9 cellular contexts compared by ENCODE assay signal in the genomic region with DNA sequence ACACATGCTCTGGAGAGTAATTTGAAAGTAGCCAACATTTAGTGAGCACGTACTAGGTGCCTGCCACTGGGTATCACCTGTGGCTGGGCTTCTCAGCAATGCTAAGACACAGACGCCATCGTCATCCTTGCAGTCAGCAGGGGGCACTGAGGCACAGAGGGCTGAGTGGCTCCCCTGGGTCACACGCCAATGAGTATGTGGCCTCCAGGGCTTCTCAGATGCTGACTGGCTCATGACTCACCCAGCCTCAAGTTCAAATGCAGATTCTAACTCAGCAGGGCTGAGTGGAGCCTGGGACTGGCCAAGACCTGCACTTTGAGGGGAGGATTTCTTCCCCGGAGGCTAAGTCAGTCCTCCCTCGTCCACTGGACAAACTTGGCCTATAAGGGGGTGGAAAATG.
A peak's percentile ranks its signal among the peaks of the same experiment; 100 is the strongest.
DNase-seq lines count a peak whose midpoint lies in the region; ATAC-seq and TF ChIP-seq lines count a peak whose summit lies in the region.
"Had no signal": no experiment of that assay in that cellular context is flagged by ENCODE, and none has a peak within 500 bp of the region (broad histone marks: within the 10 kb centered on the region; RNA-seq: fewer than 3 reads in every experiment).

No MANE protein-coding gene starts in this region.

- no peaks in the 10 kb centered on the region for H3K9me2 ChIP-seq in PC-3 (replicated peaks; ENCODE audit: low read length)

- peaks cover 7% of the 10 kb centered on the region for H3K36me3 Mint-ChIP-seq in T-helper 17 cell (ENCODE audit: low read depth)

- POLR2A ChIA-PET in PC-3 (lab: Charles Lee; ENCODE audit: unreplicated experiment) = no interaction called here

- H3K4me3 ChIP-seq in GM06990 (replicated peaks; ENCODE audit: low read depth, low read length) = no peak overlapping the region
- H3K4me3 ChIP-seq in PC-3 (ENCODE audit: low read length) = no peak overlapping the region
- H3K4me3 ChIP-seq in mammary epithelial cell (replicated peaks in 1 of 3; ENCODE audit: insufficient read depth in 1 of 3, low read depth in 2 of 3, low read length in 3 of 3) = no peak overlapping the region
- H3K4me3 ChIP-seq in smooth muscle cell = no peak overlapping the region
- H3K4me3 ChIP-seq: breast epithelium had no signal

- peak overlapping the region; percentile 44 for H3K4me2 ChIP-seq in PC-3 (ENCODE audit: low read length)
- H3K4me2 ChIP-seq in mammary epithelial cell (ENCODE audit: insufficient read depth, low read depth, low read length) = peak overlapping the region; percentile 5
- H3K4me2 ChIP-seq in smooth muscle cell = no peak overlapping the region

- H3K27me3 ChIP-seq in GM06990 (replicated peaks; ENCODE audit: control insufficient read depth, insufficient read depth, low read length) (no peaks in the 10 kb centered on the region), PC-3 (ENCODE audit: low read length) (0 out of 2 replicates have a peak, but pooled peaks cover 4% of the 10 kb centered on the region), mammary epithelial cell (ENCODE audit: insufficient read depth, low read length) (no peaks in the 10 kb centered on the region), smooth muscle cell (ENCODE audit: low read depth) (peaks cover 33% of the 10 kb centered on the region)

- dilution Hi-C loops in mammary epithelial cell (cut with HindIII; ENCODE audit: low sequenced_read_pairs) = no loop called here

- H4K20me1 ChIP-seq in PC-3 (ENCODE audit: low read length) = no peaks in the 10 kb centered on the region
- no peaks in the 10 kb centered on the region for H4K20me1 ChIP-seq in mammary epithelial cell (ENCODE audit: insufficient read depth, low read length)
- no peaks in the 10 kb centered on the region for H4K20me1 ChIP-seq in smooth muscle cell (ENCODE audit: low read depth)

- no peaks in the 10 kb centered on the region for H3K36me3 ChIP-seq in GM06990 (ENCODE audit: control insufficient read depth, insufficient read depth, low read length)
- no peaks in the 10 kb centered on the region for H3K36me3 ChIP-seq in PC-3 (ENCODE audit: low read depth, low read length)
- no peaks in the 10 kb centered on the region for H3K36me3 ChIP-seq in mammary epithelial cell (ENCODE audit: insufficient read depth, low read length)
- no peaks in the 10 kb centered on the region for H3K36me3 ChIP-seq in smooth muscle cell (ENCODE audit: low read depth)
- H3K36me3 ChIP-seq: breast epithelium had no signal

- 31% methylated on average over 6 of the region's 6 CpGs for WGBS in mammary epithelial cell (ENCODE audit: low coverage, missing lambda C conversion rate)
- WGBS in smooth muscle cell (ENCODE audit: low lambda C conversion rate) = 18% methylated on average over 6 of the region's 6 CpGs

- BruUV-seq in PC-3 (replicated peaks; lab: Mats Ljungman, UMichigan) (no TSS peak), mammary epithelial cell (replicated peaks; lab: Mats Ljungman, UMichigan) (no TSS peak)

- no peaks in the 10 kb centered on the region for H3K9me3 ChIP-seq in PC-3 (ENCODE audit: low read length)
- H3K9me3 ChIP-seq in mammary epithelial cell (replicated peaks; ENCODE audit: insufficient read depth, low read length) = no peaks in the 10 kb centered on the region
- H3K9me3 ChIP-seq in smooth muscle cell (replicated peaks; ENCODE audit: low read depth) = no peaks in the 10 kb centered on the region
- H3K9me3 ChIP-seq in T-helper 17 cell (ENCODE audit: control insufficient read depth, low read length, poor library complexity, severe bottlenecking) = no peaks in the 10 kb centered on the region
- H3K9me3 ChIP-seq: breast epithelium had no signal

- CTCF ChIA-PET in PC-3 (lab: Charles Lee) (interaction anchor here (0.5 kb wide), 1 partner anchor 343 kb away, joined by 7 read pairs; no protein-coding TSS in a partner anchor), mammary epithelial cell (lab: Charles Lee; ENCODE audit: low non-redundant PET) (no interaction called here)

- intact Hi-C loops in PC-3 (cut with micrococcal nuclease) (loop anchor here (1.0 kb wide), 2 partner anchors 96 to 100 kb away; no protein-coding TSS in a partner anchor), mammary epithelial cell (cut with micrococcal nuclease) (loop anchor here (1.0 kb wide), 1 partner anchor 97 kb away; no protein-coding TSS in a partner anchor)

- DNase-seq in GM06990 (ENCODE audit: extremely low read depth, insufficient read length) (no peak), PC-3 (peak; percentile 99), mammary epithelial cell (peak; percentile 98), smooth muscle cell (lab: John Stamatoyannopoulos, UW; ENCODE audit: unreplicated experiment) (no peak), GM19238 (ENCODE audit: insufficient read length, low spot score) (no peak), T-helper 17 cell (no peak), medulla oblongata (ENCODE audit: extremely low spot score) (no peak)

- peak overlapping the region; percentile 20; the same call in 1 of the 2 replicates for H3K9ac ChIP-seq in PC-3 (ENCODE audit: low read length)
- no peak overlapping the region for H3K9ac ChIP-seq in mammary epithelial cell (ENCODE audit: insufficient read depth, low read length)
- no peak overlapping the region for H3K9ac ChIP-seq in smooth muscle cell (ENCODE audit: low read depth)

- peaks cover 11% of the 10 kb centered on the region for H3K4me1 ChIP-seq in PC-3 (ENCODE audit: insufficient read depth, low read length)
- peaks cover 9% of the 10 kb centered on the region for H3K4me1 ChIP-seq in mammary epithelial cell (ENCODE audit: insufficient read depth, low read length)
- H3K4me1 ChIP-seq in smooth muscle cell (ENCODE audit: low read depth) = peaks cover 5% of the 10 kb centered on the region
- H3K4me1 ChIP-seq: breast epithelium had no signal

- H3K4me1 Mint-ChIP-seq in T-helper 17 cell = peaks cover 3% of the 10 kb centered on the region

- H3K27ac ChIP-seq in PC-3 (ENCODE audit: low read length) = peak overlapping the region; percentile 33
- no peak overlapping the region for H3K27ac ChIP-seq in mammary epithelial cell (ENCODE audit: insufficient read depth, low read depth, low read length)
- H3K27ac ChIP-seq in smooth muscle cell (ENCODE audit: low read depth) = peak overlapping the region; percentile 42
- H3K27ac ChIP-seq: breast epithelium had no signal

- H3K27ac Mint-ChIP-seq in T-helper 17 cell = no peak overlapping the region

- ATAC-seq in PC-3 (peak; percentile 100), GM18511 (IDR thresholded peaks at IDR 0.05; ENCODE audit: unreplicated experiment) (no peak), T-helper 17 cell (no peak)

- H3K4me3 Mint-ChIP-seq in T-helper 17 cell = no peak overlapping the region

- H3K27me3 Mint-ChIP-seq in T-helper 17 cell = peaks cover 54% of the 10 kb centered on the region

- H3K79me2 ChIP-seq in PC-3 (ENCODE audit: low read length) (no peaks in the 10 kb centered on the region), mammary epithelial cell (ENCODE audit: insufficient read depth, low read length) (no peaks in the 10 kb centered on the region), smooth muscle cell (ENCODE audit: low read depth) (no peaks in the 10 kb centered on the region)

- 0 out of 2 replicates have a peak overlapping the region, but pooled peaks have one; percentile 39 for H2AFZ ChIP-seq in PC-3 (ENCODE audit: low read length)
- no peak overlapping the region for H2AFZ ChIP-seq in mammary epithelial cell (ENCODE audit: low read depth, low read length)
- no peak overlapping the region for H2AFZ ChIP-seq in smooth muscle cell (ENCODE audit: low read depth)

- in situ Hi-C loops in mammary epithelial cell (cut with MboI; ENCODE audit: low sequenced_read_pairs in 2 of 2) = loop anchor here (25.0 kb wide), 1 partner anchor 241 kb away; no protein-coding TSS in a partner anchor

- TF ChIP-seq CTCF in GM06990 (IDR thresholded peaks at IDR 0.05; ENCODE audit: insufficient read depth, low read length, poor library complexity, severe bottlenecking) (peak; percentile 27), PC-3 (conservative IDR thresholded peaks at IDR 0.05; ENCODE audit: low read depth, low read length) (peak; percentile 85), mammary epithelial cell (conservative IDR thresholded peaks at IDR 0.05 in 1 of 2, IDR thresholded peaks at IDR 0.05 in 1 of 2; ENCODE audit: extremely low read depth in 1 of 2, insufficient read depth in 1 of 2, low read depth in 1 of 2, low read length in 2 of 2) (peak; percentile 33 to 60), smooth muscle cell (IDR thresholded peaks at IDR 0.05; ENCODE audit: borderline replicate concordance, insufficient read depth, poor library complexity, severe bottlenecking) (peak; percentile 21)

- no peaks in the 10 kb centered on the region for H3F3A ChIP-seq in PC-3 (ENCODE audit: low read length, unreplicated experiment)
- no peaks in the 10 kb centered on the region for H3F3A ChIP-seq in smooth muscle cell (ENCODE audit: low read depth)

Comparison
In these comparisons a context has a peak if more than half of its experiments do, and no peak if none do; other contexts are left out.
1. DNase-seq: peak in PC-3 (single experiment) and mammary epithelial cell (single experiment); none in GM06990 (single experiment), smooth muscle cell (single experiment), GM19238 (single experiment), T-helper 17 cell (0 of 3) and medulla oblongata (single experiment).
2. CTCF ChIP-seq: peak in every context shown above with its lines; median percentile 85 in PC-3; 46 in mammary epithelial cell; 27 in GM06990; 21 in smooth muscle cell.